29 cellular contexts compared by ENCODE assay signal in the genomic region with DNA sequence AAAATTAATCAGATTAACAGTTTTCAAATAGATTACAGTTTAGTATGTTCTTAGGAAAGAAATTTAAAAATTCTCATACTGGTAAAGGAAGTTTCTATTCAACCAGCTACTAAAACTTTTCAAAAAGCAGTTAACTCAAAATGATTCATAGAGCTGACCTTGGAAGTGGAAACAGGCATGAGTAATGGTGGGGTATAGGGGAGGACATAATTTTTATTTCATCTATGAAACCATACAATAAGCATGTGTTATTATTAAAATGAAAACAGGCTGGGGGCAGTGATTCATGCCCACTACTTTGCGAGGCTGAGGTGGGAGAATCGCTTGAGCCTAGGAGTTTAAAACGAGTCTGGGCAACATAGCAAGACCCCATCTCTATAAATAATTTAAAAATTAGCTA.
DNase-seq lines count a peak whose midpoint lies in the region; ATAC-seq and TF ChIP-seq lines count a peak whose summit lies in the region.
"Had no signal": no experiment of that assay in that cellular context is flagged by ENCODE, and none has a peak within 500 bp of the region (broad histone marks: within the 10 kb centered on the region; RNA-seq: fewer than 3 reads in every experiment).

No MANE protein-coding gene starts in this region.

- H3K27ac Mint-ChIP-seq in activated naive CD4-positive, alpha-beta T cell treated with anti-CD3 and anti-CD28 coated beads, Interleukin-2, amount 50 U/mL, for 72 hours, result no peak overlapping the region
- no peak overlapping the region for H3K27ac Mint-ChIP-seq in activated naive CD4-positive, alpha-beta T cell treated with anti-CD3 and anti-CD28 coated beads, Interleukin-2, amount 10 ng/mL, durations not matched to agents 7 days and 5 days
- H3K27ac Mint-ChIP-seq: activated CD4-positive, alpha-beta T cell treated with anti-CD3 and anti-CD28 coated beads, Interleukin-2, amount 10 ng/mL, durations not matched to agents 24 days and 14 days; B cell; CD8-positive, alpha-beta T cell; H9; neural progenitor cell; stimulated activated naive CD8-positive, alpha-beta T cell treated with anti-CD3 and anti-CD28 coated beads, Interleukin-15, Interleukin-2, amounts not matched to agents 100 ng/mL and 50 ng/mL, for 24 hours; T-helper 2 cell treated with Interferon-gamma antibody and Interleukin-4, amounts not matched to agents 5 μg/mL and 100 μg/mL, for 36 hours had no signal

- intact Hi-C loops in esophagus muscularis mucosa (cut with DNase I), result no loop called here

- H3K9ac ChIP-seq in skeletal muscle satellite cell (ENCODE audit: low read depth, low read length), result no peak overlapping the region
- H3K9ac ChIP-seq: neural progenitor cell had no signal

- H3K27me3 Mint-ChIP-seq in activated naive CD4-positive, alpha-beta T cell treated with anti-CD3 and anti-CD28 coated beads, Interleukin-2, amount 10 ng/mL, durations not matched to agents 7 days and 5 days, result peaks cover 9% of the 10 kb centered on the region
- H3K27me3 Mint-ChIP-seq: B cell; stimulated activated naive CD8-positive, alpha-beta T cell treated with anti-CD3 and anti-CD28 coated beads, Interleukin-15, Interleukin-2, amounts not matched to agents 100 ng/mL and 50 ng/mL, for 24 hours had no signal

- H3K4me3 ChIP-seq in MG63 (no peak overlapping the region), fibroblast of mammary gland (ENCODE audit: control insufficient read depth, low read depth, low read length) (no peak overlapping the region), skeletal muscle satellite cell (ENCODE audit: low read length) (no peak overlapping the region), esophagus muscularis mucosa (no peak overlapping the region)
- H3K4me3 ChIP-seq: adrenal gland, left ventricle myocardium inferior, neural progenitor cell, Peyer's patch, uterus had no signal

- no peaks in the 10 kb centered on the region for H3K9me3 Mint-ChIP-seq in activated naive CD4-positive, alpha-beta T cell treated with anti-CD3 and anti-CD28 coated beads, Interleukin-2, amount 50 U/mL, for 72 hours
- H3K9me3 Mint-ChIP-seq in activated naive CD4-positive, alpha-beta T cell treated with anti-CD3 and anti-CD28 coated beads, Interleukin-2, amount 10 ng/mL, durations not matched to agents 7 days and 5 days, result no peaks in the 10 kb centered on the region
- H3K9me3 Mint-ChIP-seq: activated CD4-positive, alpha-beta T cell treated with anti-CD3 and anti-CD28 coated beads, Interleukin-2, amount 10 ng/mL, durations not matched to agents 24 days and 14 days; CD8-positive, alpha-beta T cell; H9; neural progenitor cell; stimulated activated naive CD8-positive, alpha-beta T cell treated with anti-CD3 and anti-CD28 coated beads, Interleukin-15, Interleukin-2, amounts not matched to agents 100 ng/mL and 50 ng/mL, for 24 hours; T-helper 2 cell treated with Interferon-gamma antibody and Interleukin-4, amounts not matched to agents 5 μg/mL and 100 μg/mL, for 36 hours had no signal

- H3K4me2 ChIP-seq in skeletal muscle satellite cell (ENCODE audit: low read length), result peak overlapping the region; percentile 26
- H3K4me2 ChIP-seq: neural progenitor cell had no signal

- DNase-seq in activated naive CD4-positive, alpha-beta T cell treated with anti-CD3 and anti-CD28 coated beads, Interleukin-2, amount 50 U/mL, for 72 hours (ENCODE audit: low spot score in 2 of 2), result no peak
- DNase-seq in activated naive CD4-positive, alpha-beta T cell treated with anti-CD3 and anti-CD28 coated beads, Interleukin-2, amount 10 ng/mL, durations not matched to agents 7 days and 5 days, result no peak
- DNase-seq in MG63 (peak; percentile 23), fibroblast of mammary gland (ENCODE audit: low read depth) (peak; percentile 42), esophagus muscularis mucosa (ENCODE audit: extremely low spot score) (no peak)
- DNase-seq: activated CD4-positive, alpha-beta T cell treated with anti-CD3 and anti-CD28 coated beads, Interleukin-2, amount 10 ng/mL, durations not matched to agents 24 days and 14 days; activated gamma-delta T cell treated with Interleukin-2 at 50 U/mL for 16 hours; activated T-cell treated with anti-CD3 and anti-CD28 coated beads, Interleukin-2, amount 50 U/mL, for 1 hour; adrenal gland; CD8-positive, alpha-beta T cell; glutamatergic neuron; H9; left ventricle myocardium inferior; MV-4-11; NCI-H1436 treated with DMSO at 0.1 percent for 48 hours; NCI-H226; NCI-H748 treated with DMSO at 0.1 percent for 48 hours; Peyer's patch; SHP77 treated with DMSO at 0.1 percent for 48 hours; stimulated activated CD4-positive, alpha-beta T cell treated with anti-CD3 and anti-CD28 coated beads, Interleukin-1b, Interleukin-23, amount 100 ng/mL, for 48 hours; uterus had no signal

- H3K9me3 ChIP-seq in MG63, result no peaks in the 10 kb centered on the region
- no peaks in the 10 kb centered on the region for H3K9me3 ChIP-seq in skeletal muscle satellite cell (replicated peaks; ENCODE audit: low read length)
- no peaks in the 10 kb centered on the region for H3K9me3 ChIP-seq in esophagus muscularis mucosa
- H3K9me3 ChIP-seq: adrenal gland, left ventricle myocardium inferior, Peyer's patch, uterus had no signal

- no peak for TF ChIP-seq POLR2A in esophagus muscularis mucosa (IDR thresholded peaks at IDR 0.05; ENCODE audit: low read depth)

- WGBS in esophagus muscularis mucosa, result 93% methylated on average over 3 of the region's 3 CpGs

- H3K27me3 ChIP-seq in MG63 (no peaks in the 10 kb centered on the region), skeletal muscle satellite cell (ENCODE audit: control insufficient read depth, insufficient read depth, low read length) (no peaks in the 10 kb centered on the region), esophagus muscularis mucosa (no peaks in the 10 kb centered on the region)
- H3K27me3 ChIP-seq: adrenal gland, neural progenitor cell, Peyer's patch, uterus had no signal

- no peaks in the 10 kb centered on the region for H3K4me1 Mint-ChIP-seq in activated naive CD4-positive, alpha-beta T cell treated with anti-CD3 and anti-CD28 coated beads, Interleukin-2, amount 10 ng/mL, durations not matched to agents 7 days and 5 days
- H3K4me1 Mint-ChIP-seq: activated CD4-positive, alpha-beta T cell treated with anti-CD3 and anti-CD28 coated beads, Interleukin-2, amount 10 ng/mL, durations not matched to agents 24 days and 14 days; B cell; neural progenitor cell had no signal

- H3K27ac ChIP-seq in esophagus muscularis mucosa (replicated peaks in 1 of 4), result no peak overlapping the region
- H3K27ac ChIP-seq: adrenal gland, left ventricle myocardium inferior, neural progenitor cell, Peyer's patch, uterus, VCaP had no signal

- no peaks in the 10 kb centered on the region for H3K4me1 ChIP-seq in skeletal muscle satellite cell (ENCODE audit: control insufficient read depth, insufficient read depth, low read length)
- H3K4me1 ChIP-seq in esophagus muscularis mucosa, result no peaks in the 10 kb centered on the region
- H3K4me1 ChIP-seq: adrenal gland, left ventricle myocardium inferior, neural progenitor cell, Peyer's patch, uterus had no signal

- H3K4me3 Mint-ChIP-seq in activated naive CD4-positive, alpha-beta T cell treated with anti-CD3 and anti-CD28 coated beads, Interleukin-2, amount 10 ng/mL, durations not matched to agents 7 days and 5 days, result no peak overlapping the region
- H3K4me3 Mint-ChIP-seq: activated CD4-positive, alpha-beta T cell treated with anti-CD3 and anti-CD28 coated beads, Interleukin-2, amount 10 ng/mL, durations not matched to agents 24 days and 14 days; B cell; CD8-positive, alpha-beta T cell; H9; neural progenitor cell; stimulated activated naive CD8-positive, alpha-beta T cell treated with anti-CD3 and anti-CD28 coated beads, Interleukin-15, Interleukin-2, amounts not matched to agents 100 ng/mL and 50 ng/mL, for 24 hours; T-helper 2 cell treated with Interferon-gamma antibody and Interleukin-4, amounts not matched to agents 5 μg/mL and 100 μg/mL, for 36 hours had no signal

- no peaks in the 10 kb centered on the region for H3K36me3 Mint-ChIP-seq in activated naive CD4-positive, alpha-beta T cell treated with anti-CD3 and anti-CD28 coated beads, Interleukin-2, amount 50 U/mL, for 72 hours
- no peaks in the 10 kb centered on the region for H3K36me3 Mint-ChIP-seq in activated naive CD4-positive, alpha-beta T cell treated with anti-CD3 and anti-CD28 coated beads, Interleukin-2, amount 10 ng/mL, durations not matched to agents 7 days and 5 days
- H3K36me3 Mint-ChIP-seq: CD8-positive, alpha-beta T cell; neural progenitor cell had no signal

- no peak for TF ChIP-seq CTCF in fibroblast of mammary gland (conservative IDR thresholded peaks at IDR 0.05; ENCODE audit: control insufficient read depth, insufficient read depth, low read depth, low read length)
- TF ChIP-seq CTCF in esophagus muscularis mucosa (IDR thresholded peaks at IDR 0.05), result no peak

- CTCF ChIA-PET in activated naive CD4-positive, alpha-beta T cell treated with anti-CD3 and anti-CD28 coated beads, Interleukin-2, amount 10 ng/mL, durations not matched to agents 7 days and 5 days (lab: Charles Lee), result interaction anchor here (0.6 to 6.1 kb wide), 4 partner anchors 13 to 133 kb away, joined by 3 to 32 read pairs (median 4); no protein-coding TSS in a partner anchor

- ATAC-seq in activated naive CD4-positive, alpha-beta T cell treated with anti-CD3 and anti-CD28 coated beads, Interleukin-2, amount 50 U/mL, for 72 hours, result peak; percentile 49
- ATAC-seq in HG02588 (IDR thresholded peaks at IDR 0.05; ENCODE audit: unreplicated experiment), result no peak
- ATAC-seq in GM21786 (IDR thresholded peaks at IDR 0.05; ENCODE audit: unreplicated experiment), result no peak
- ATAC-seq: CD8-positive, alpha-beta T cell had no signal

- no peaks in the 10 kb centered on the region for H3K36me3 ChIP-seq in MG63
- H3K36me3 ChIP-seq in skeletal muscle satellite cell (ENCODE audit: insufficient read depth, low read length), result no peaks in the 10 kb centered on the region
- H3K36me3 ChIP-seq in esophagus muscularis mucosa, result no peaks in the 10 kb centered on the region
- H3K36me3 ChIP-seq: adrenal gland, left ventricle myocardium inferior, neural progenitor cell, Peyer's patch, uterus had no signal

- no peak for TF ChIP-seq EP300 in esophagus muscularis mucosa (IDR thresholded peaks at IDR 0.05)

Comparison
In these comparisons a context has a peak if more than half of its experiments do, and no peak if none do; other contexts are left out.
1. ATAC-seq: peak in activated naive CD4-positive, alpha-beta T cell treated with anti-CD3 and anti-CD28 coated beads, Interleukin-2, amount 50 U/mL, for 72 hours (2 of 2); none in HG02588 (single experiment) and GM21786 (single experiment).
2. DNase-seq: peak in MG63 (single experiment) and fibroblast of mammary gland (single experiment); none in activated naive CD4-positive, alpha-beta T cell treated with anti-CD3 and anti-CD28 coated beads, Interleukin-2, amount 50 U/mL, for 72 hours (0 of 2), activated naive CD4-positive, alpha-beta T cell treated with anti-CD3 and anti-CD28 coated beads, Interleukin-2, amount 10 ng/mL, durations not matched to agents 7 days and 5 days (single experiment) and esophagus muscularis mucosa (single experiment).